In genomic region chr1:28417441-28418277, GRCh38 we compare ENCODE assay signal across 8 cellular contexts. TPM values are rescaled to one million over a fixed set of nuclear protein-coding genes. Genes with fewer than 3 reads are reported as not detected.
DNase-seq lines count a peak whose midpoint lies in the region; ATAC-seq, FAIRE-seq and TF ChIP-seq lines count a peak whose summit lies in the region.

No MANE protein-coding gene starts in this region.

- no peak overlapping the region for H3K18ac ChIP-seq in neuronal stem cell (ENCODE audit: low read length)

- H2AK5ac ChIP-seq in neuronal stem cell (ENCODE audit: low read depth, low read length): no peak overlapping the region

- H3K79me2 ChIP-seq in MM.1S (ENCODE audit: low read length) (peaks cover 8% of the 10 kb centered on the region; the same call in 1 of the 2 replicates), astrocyte (ENCODE audit: insufficient read depth, low read length) (peaks cover 47% of the 10 kb centered on the region)

- no peak overlapping the region for H2BK5ac ChIP-seq in neuronal stem cell (ENCODE audit: low read length)

- peaks cover 28% of the 10 kb centered on the region for H3K4me1 Mint-ChIP-seq in astrocyte (ENCODE audit: low read depth, unreplicated experiment)
- H3K4me1 Mint-ChIP-seq in osteocyte (ENCODE audit: unreplicated experiment): peaks cover 37% of the 10 kb centered on the region

- H3K27ac Mint-ChIP-seq in astrocyte (ENCODE audit: unreplicated experiment) (peak overlapping the region; percentile 99), osteocyte (ENCODE audit: unreplicated experiment) (peak overlapping the region; percentile 94)

- H3K4me2 ChIP-seq in MM.1S (ENCODE audit: low read depth, low read length) (peak overlapping the region; percentile 31; the same call in 1 of the 2 replicates), astrocyte (ENCODE audit: low read length) (peak overlapping the region; percentile 61), neuronal stem cell (ENCODE audit: insufficient read depth, low read length, poor library complexity, severe bottlenecking) (no peak overlapping the region)

- H2BK120ac ChIP-seq in neuronal stem cell (ENCODE audit: low read depth, low read length): no peak overlapping the region

- H3K9ac ChIP-seq in MM.1S (ENCODE audit: low read length) (no peak overlapping the region), astrocyte (ENCODE audit: low read length) (no peak overlapping the region), neuronal stem cell (ENCODE audit: low read depth, low read length, poor library complexity) (no peak overlapping the region)

- no peak for FAIRE-seq in astrocyte (lab: Jason Lieb, UNC)

- no peaks in the 10 kb centered on the region for H3K27me3 ChIP-seq in MM.1S (replicated peaks; ENCODE audit: insufficient read depth, low read length)
- no peaks in the 10 kb centered on the region for H3K27me3 ChIP-seq in astrocyte (ENCODE audit: insufficient read depth, low read length)
- no peaks in the 10 kb centered on the region for H3K27me3 ChIP-seq in neuronal stem cell (ENCODE audit: control insufficient read depth in 3 of 3, insufficient read depth in 3 of 3, low read depth in 1 of 3, low read length in 3 of 3)

- H3K79me1 ChIP-seq in neuronal stem cell (ENCODE audit: low read depth, low read length): peaks cover 2% of the 10 kb centered on the region

- H3K9me3 ChIP-seq in MM.1S (replicated peaks; ENCODE audit: insufficient read depth, low read length) (no peaks in the 10 kb centered on the region), astrocyte (ENCODE audit: insufficient read depth, low read depth, low read length) (no peaks in the 10 kb centered on the region), neuronal stem cell (replicated peaks in 1 of 2; ENCODE audit: control insufficient read depth in 2 of 2, insufficient read depth in 1 of 2, low read depth in 1 of 2, low read length in 2 of 2) (no peaks in the 10 kb centered on the region)

- H2AFZ ChIP-seq in MM.1S (ENCODE audit: low read length): no peak overlapping the region
- H2AFZ ChIP-seq in astrocyte (ENCODE audit: low read depth, low read length): no peak overlapping the region
- H2AFZ ChIP-seq in neuronal stem cell (ENCODE audit: low read length): no peak overlapping the region

- H3K36me3 ChIP-seq in MM.1S (replicated peaks; ENCODE audit: insufficient read depth, low read length) (no peaks in the 10 kb centered on the region), astrocyte (ENCODE audit: insufficient read depth, low read length) (no peaks in the 10 kb centered on the region), neuronal stem cell (replicated peaks in 1 of 2; ENCODE audit: control insufficient read depth in 2 of 2, insufficient read depth in 2 of 2, low read length in 2 of 2) (peaks cover 0 to 3% of the 10 kb centered on the region in 2 donors)

- H2BK12ac ChIP-seq in neuronal stem cell (ENCODE audit: low read length): no peak overlapping the region

- no peaks in the 10 kb centered on the region for H3K9me2 ChIP-seq in MM.1S (replicated peaks; ENCODE audit: insufficient read depth, low read length)

- H3K4ac ChIP-seq in neuronal stem cell (ENCODE audit: low read length): no peak overlapping the region

- H3K9me3 Mint-ChIP-seq in astrocyte (ENCODE audit: unreplicated experiment): no peaks in the 10 kb centered on the region
- no peaks in the 10 kb centered on the region for H3K9me3 Mint-ChIP-seq in osteocyte (ENCODE audit: unreplicated experiment)

- in situ Hi-C loops in GM13977 (cut with MboI; ENCODE audit: low pct_unique_long_range_greater_than_20kb, low sequenced_read_pairs, unreplicated experiment): loop anchor here (25.0 kb wide), 1 partner anchor 195 kb away; no protein-coding TSS in a partner anchor

- H4K8ac ChIP-seq in neuronal stem cell (ENCODE audit: low read depth, low read length): no peak overlapping the region

- ATAC-seq in HG03432 (IDR thresholded peaks at IDR 0.05; ENCODE audit: unreplicated experiment) (no peak), GM18867 (IDR thresholded peaks at IDR 0.05; ENCODE audit: unreplicated experiment) (no peak)

- peaks cover 1% of the 10 kb centered on the region for H3K36me3 Mint-ChIP-seq in astrocyte (ENCODE audit: low read depth, unreplicated experiment)
- peaks cover 4% of the 10 kb centered on the region for H3K36me3 Mint-ChIP-seq in osteocyte (ENCODE audit: unreplicated experiment)

- H3K4me1 ChIP-seq in MM.1S (ENCODE audit: low read length) (peaks cover 5% of the 10 kb centered on the region; the same call in 1 of the 2 replicates), astrocyte (ENCODE audit: insufficient read depth, low read length) (peaks cover 3% of the 10 kb centered on the region), neuronal stem cell (ENCODE audit: control insufficient read depth in 2 of 2, insufficient read depth in 1 of 2, low read depth in 1 of 2, low read length in 2 of 2) (peaks cover 0 to 9% of the 10 kb centered on the region in 2 donors)

- no peak overlapping the region for H3K14ac ChIP-seq in neuronal stem cell (ENCODE audit: low read length)

- no peak overlapping the region for H2BK15ac ChIP-seq in neuronal stem cell (ENCODE audit: low read length)

- H3K4me3 ChIP-seq in MM.1S (ENCODE audit: low read length) (no peak overlapping the region), astrocyte (ENCODE audit: insufficient read depth, low read depth, low read length) (no peak overlapping the region), neuronal stem cell (ENCODE audit: low read length in 2 of 2) (no peak overlapping the region)

- no CpG with 5 or more reads among the region's 4 CpGs for WGBS in neuronal stem cell (ENCODE audit: extremely low coverage in 2 of 2, insufficient read length in 2 of 2, insufficient replicate concordance in 1 of 2), 2 donors

- H4K91ac ChIP-seq in neuronal stem cell (ENCODE audit: low read depth, low read length, poor library complexity): no peak overlapping the region

- H3K27me3 Mint-ChIP-seq in astrocyte (ENCODE audit: low read depth, unreplicated experiment): no peaks in the 10 kb centered on the region
- no peaks in the 10 kb centered on the region for H3K27me3 Mint-ChIP-seq in osteocyte (ENCODE audit: unreplicated experiment)

- no peak overlapping the region for H3K23ac ChIP-seq in neuronal stem cell (ENCODE audit: low read depth, low read length, poor library complexity)

- no peak overlapping the region for H3K4me3 Mint-ChIP-seq in astrocyte (ENCODE audit: unreplicated experiment)
- peak overlapping the region; percentile 60 for H3K4me3 Mint-ChIP-seq in osteocyte (ENCODE audit: unreplicated experiment)

- peak; percentile 19 for DNase-seq in GM13977 (ENCODE audit: low spot score)
- DNase-seq in MM.1S: peak; percentile 61
- peak; percentile 60 for DNase-seq in astrocyte (ENCODE audit: low read depth)
- DNase-seq in osteocyte (ENCODE audit: extremely low spot score, unreplicated experiment): no peak
- DNase-seq in AG08396 (ENCODE audit: low spot score): no peak
- DNase-seq in neuronal stem cell (ENCODE audit: low spot score): no peak

- H3K27ac ChIP-seq in MM.1S (ENCODE audit: low read length) (no peak overlapping the region; the same call in 1 of the 2 replicates), astrocyte (ENCODE audit: low read depth, low read length) (no peak overlapping the region), neuronal stem cell (replicated peaks; ENCODE audit: low read length) (no peak overlapping the region)

- TF ChIP-seq CTCF in GM13977 (IDR thresholded peaks at IDR 0.05; ENCODE audit: extremely low read depth, insufficient read depth, missing control alignments) (no peak), MM.1S (IDR thresholded peaks at IDR 0.05; ENCODE audit: low read length) (no peak), astrocyte (IDR thresholded peaks at IDR 0.05; ENCODE audit: insufficient read depth, low read depth, low read length) (no peak), osteocyte (IDR thresholded peaks at IDR 0.05) (no peak)

- peaks cover 6% of the 10 kb centered on the region; the same call in 1 of the 2 replicates for H3F3A ChIP-seq in MM.1S (ENCODE audit: insufficient read depth, low read length)

- H4K20me1 ChIP-seq in MM.1S (ENCODE audit: insufficient read depth, low read length) (no peaks in the 10 kb centered on the region), astrocyte (ENCODE audit: insufficient read depth, low read length) (peaks cover 26% of the 10 kb centered on the region)

RNA-seq across cellular contexts. Expression of gene PHACTR4, which starts 48.1 kb away (rescaled TPM):
- total RNA-seq in astrocyte (72.6 and 78.5 TPM in 2 replicates), osteocyte (55.6 and 56.0 TPM in 2 replicates)
- polyA plus RNA-seq in neuronal stem cell (2013, experiment 1 of 2): 36.4 TPM
- 37.7 TPM for polyA plus RNA-seq in neuronal stem cell (2013, experiment 2 of 2)

Comparison
In these comparisons a context has a peak if more than half of its experiments do, and no peak if none do; other contexts are left out.
1. DNase-seq: peak in GM13977 (single experiment), MM.1S (single experiment) and astrocyte (single experiment); none in osteocyte (single experiment), AG08396 (single experiment) and neuronal stem cell (single experiment).